ENCODE assay signal across 8 cellular contexts in the genomic region with DNA sequence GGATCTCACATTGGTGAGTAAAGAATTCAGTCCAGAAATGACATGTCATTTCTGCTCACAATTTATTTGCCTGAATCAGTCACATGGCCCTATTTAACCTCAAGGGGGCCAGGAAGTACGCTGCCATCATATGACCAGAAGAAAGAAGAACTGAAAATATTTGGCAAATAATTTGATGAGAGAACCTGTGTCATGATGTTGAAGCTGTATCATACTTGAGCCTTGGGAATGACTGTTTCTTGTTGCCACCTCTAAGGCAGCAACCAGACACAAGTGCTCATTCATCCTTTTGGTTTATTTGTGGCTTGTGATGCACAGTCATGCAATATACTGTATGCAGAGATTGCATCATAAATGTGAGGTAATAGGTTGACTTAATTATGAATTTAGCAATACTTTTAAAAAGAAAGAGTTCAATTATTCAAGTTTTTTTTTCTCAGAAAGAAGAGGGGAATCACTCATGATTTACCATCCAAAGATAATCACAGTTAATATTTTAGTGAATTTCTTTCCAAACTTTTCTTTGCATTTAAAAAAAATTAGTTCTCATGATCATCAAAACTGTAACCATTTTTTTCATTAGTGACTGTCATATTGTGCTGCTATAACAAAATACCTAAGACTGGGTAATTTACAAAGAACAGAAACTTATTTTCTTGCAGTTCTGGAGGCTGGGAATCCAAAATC. TPM values are rescaled to one million over a fixed set of nuclear protein-coding genes. Genes with fewer than 3 reads are reported as not detected.
DNase-seq lines count a peak whose midpoint lies in the region; ATAC-seq and TF ChIP-seq lines count a peak whose summit lies in the region.

No MANE protein-coding gene starts in this region.

- no peaks in the 10 kb centered on the region for H3K27me3 ChIP-seq in endodermal cell (ENCODE audit: control insufficient read depth, insufficient read depth, low read length, poor library complexity, severe bottlenecking)

- no peak overlapping the region for H3K4me3 ChIP-seq in endodermal cell (ENCODE audit: low read length)

- H3K4me1 ChIP-seq in endodermal cell (ENCODE audit: control insufficient read depth, insufficient read depth, low read length), result no peaks in the 10 kb centered on the region

- no peaks in the 10 kb centered on the region for H3K36me3 ChIP-seq in endodermal cell (ENCODE audit: control insufficient read depth, insufficient read depth, low read length)

- peak; percentile 32 for TF ChIP-seq CTCF in endodermal cell (conservative IDR thresholded peaks at IDR 0.05)

- no peak overlapping the region for H3K27ac ChIP-seq in endodermal cell (ENCODE audit: low read depth, low read length)
- no peak overlapping the region for H3K27ac ChIP-seq in caudate nucleus (ENCODE audit: low read depth, low read length)

- H3K9me3 Mint-ChIP-seq in IgD-negative memory B cell (peaks cover 0 to 4% (median 0%) of the 10 kb centered on the region in 3 donors), endodermal cell (peaks cover 18% of the 10 kb centered on the region)

- peaks cover 8 to 12% (median 12%) of the 10 kb centered on the region in 3 donors for H3K4me1 Mint-ChIP-seq in IgD-negative memory B cell
- H3K4me1 Mint-ChIP-seq in endodermal cell, result no peaks in the 10 kb centered on the region

- intact Hi-C loops in head of caudate nucleus (cut with DNase I), result no loop called here

- ATAC-seq in GM21528 (IDR thresholded peaks at IDR 0.05; ENCODE audit: low FRiP score, unreplicated experiment), result peak; percentile 83
- peak; percentile 46 for ATAC-seq in stimulated activated naive CD8-positive, alpha-beta T cell treated with anti-CD3 and anti-CD28 coated beads, Interleukin-15, Interleukin-2, amounts not matched to agents 100 U/mL and 50 U/mL, for 24 hours

- peak overlapping the region; percentile 2 to 75 (median 38) for H3K4me3 Mint-ChIP-seq in IgD-negative memory B cell
- no peak overlapping the region for H3K4me3 Mint-ChIP-seq in endodermal cell

- DNase-seq in GF-D8 (lab: John Stamatoyannopoulos, UW) (peak; percentile 3), endodermal cell (no peak), head of caudate nucleus (no peak), caudate nucleus (lab: John Stamatoyannopoulos, UW) (no peak)
- no peak for DNase-seq in stimulated activated naive CD8-positive, alpha-beta T cell treated with anti-CD3 and anti-CD28 coated beads, Interleukin-15, Interleukin-2, amounts not matched to agents 100 U/mL and 50 U/mL, for 24 hours
- DNase-seq in stimulated activated CD4-positive, alpha-beta T cell treated with anti-CD3 and anti-CD28 coated beads, Interleukin-15, amount 100 ng/mL, for 24 hours, result no peak

- no peaks in the 10 kb centered on the region for H3K9me3 ChIP-seq in endodermal cell (ENCODE audit: control insufficient read depth, low read length)

- H3K27ac Mint-ChIP-seq in IgD-negative memory B cell (peak overlapping the region; percentile 43 to 78 (median 74)), endodermal cell (no peak overlapping the region)

- H3K27me3 Mint-ChIP-seq in IgD-negative memory B cell, result peaks cover 2% of the 10 kb centered on the region
- H3K27me3 Mint-ChIP-seq in endodermal cell (ENCODE audit: insufficient read depth), result no peaks in the 10 kb centered on the region

- H3K9ac ChIP-seq in endodermal cell (ENCODE audit: extremely low read depth, low read length, poor library complexity, severe bottlenecking), result no peak overlapping the region

- WGBS in endodermal cell (ENCODE audit: insufficient coverage in 1 of 2, insufficient read length in 1 of 2), 2 experiments, result 86 to 100% methylated on average over 1 of the region's 1 CpG

- H3K36me3 Mint-ChIP-seq in IgD-negative memory B cell (no peaks in the 10 kb centered on the region), endodermal cell (ENCODE audit: low read depth) (no peaks in the 10 kb centered on the region)

RNA-seq across cellular contexts. Expression of a gene that starts 8.2 kb away (rescaled TPM):
- polyA plus RNA-seq in IgD-negative memory B cell, result 7.7 TPM
- 10 to 100 TPM; 58.3 to 85.0 TPM for total RNA-seq in endodermal cell
- 36.8 TPM for polyA plus RNA-seq in endodermal cell (2013, experiment 1 of 2)
- 38.9 TPM for polyA plus RNA-seq in endodermal cell (2013, experiment 2 of 2)
